8 cellular contexts compared by ENCODE assay signal in the genomic region with DNA sequence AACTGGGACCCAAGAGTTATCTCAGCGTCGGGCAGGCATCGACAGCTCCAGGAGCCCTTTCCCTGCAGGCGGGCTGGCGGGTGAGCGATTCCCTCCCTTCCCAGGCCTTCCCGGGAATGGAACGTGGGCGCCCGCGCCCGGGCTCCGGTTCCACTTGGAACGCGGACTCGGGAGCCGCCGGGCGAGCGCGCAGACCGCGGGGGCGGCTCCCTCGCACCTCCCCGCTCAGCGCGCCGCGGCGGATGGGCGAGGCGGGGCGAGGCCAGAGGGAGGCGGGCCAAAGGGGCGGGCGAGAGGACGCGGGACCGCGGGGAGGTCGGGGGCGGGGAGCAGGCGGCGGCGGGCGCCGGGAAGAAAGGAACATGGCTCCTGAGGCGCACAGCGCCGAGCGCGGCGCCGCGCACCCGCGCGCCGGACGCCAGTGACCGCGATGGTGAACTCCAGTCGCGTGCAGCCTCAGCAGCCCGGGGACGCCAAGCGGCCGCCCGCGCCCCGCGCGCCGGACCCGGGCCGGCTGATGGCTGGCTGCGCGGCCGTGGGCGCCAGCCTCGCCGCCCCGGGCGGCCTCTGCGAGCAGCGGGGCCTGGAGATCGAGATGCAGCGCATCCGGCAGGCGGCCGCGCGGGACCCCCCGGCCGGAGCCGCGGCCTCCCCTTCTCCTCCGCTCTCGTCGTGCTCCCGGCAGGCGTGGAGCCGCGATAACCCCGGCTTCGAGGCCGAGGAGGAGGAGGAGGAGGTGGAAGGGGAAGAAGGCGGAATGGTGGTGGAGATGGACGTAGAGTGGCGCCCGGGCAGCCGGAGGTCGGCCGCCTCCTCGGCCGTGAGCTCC. TPM values are rescaled to one million over a fixed set of nuclear protein-coding genes. Genes with fewer than 3 reads are reported as not detected.
DNase-seq lines count a peak whose midpoint lies in the region; FAIRE-seq and TF ChIP-seq lines count a peak whose summit lies in the region.

PKD2 (plus strand) TSS at position 332 of the 829 bp plus-strand sequence; CDS start at position 431, 99 bp downstream.

- intact Hi-C loops in stomach (cut with DNase I; ENCODE audit: low total_unique reads): no loop called here

- no peak for TF ChIP-seq RAD21 in neural cell (conservative IDR thresholded peaks at IDR 0.05)

- H3F3A ChIP-seq in neural cell (ENCODE audit: insufficient read depth, low read length, poor library complexity, severe bottlenecking): no peaks in the 10 kb centered on the region

- H3K27me3 ChIP-seq in neural cell (ENCODE audit: insufficient read depth, low read depth, low read length): no peaks in the 10 kb centered on the region
- H3K27me3 ChIP-seq in stomach: no peaks in the 10 kb centered on the region

- H3K4me1 ChIP-seq in stomach: peaks cover 6 to 61% (median 35%) of the 10 kb centered on the region in 4 donors

- H3K4me3 ChIP-seq in neural cell (ENCODE audit: low read length) (peak within 1 kb of the TSS; percentile 70), stomach (peak within 1 kb of the TSS; percentile 65 to 99 (median 92))

- no peak within 1 kb of the TSS for H2AFZ ChIP-seq in neural cell (ENCODE audit: low read depth, low read length)

- H3K27ac ChIP-seq in RWPE1: peak within 1 kb of the TSS; percentile 81
- H3K27ac ChIP-seq in neural cell (ENCODE audit: low read length): peak within 1 kb of the TSS; percentile 71
- H3K27ac ChIP-seq in stomach: peak within 1 kb of the TSS; percentile 80 to 94 (median 81)

- TF ChIP-seq EP300 in neural cell (conservative IDR thresholded peaks at IDR 0.05; ENCODE audit: poor library complexity, severe bottlenecking) (no peak), stomach (IDR thresholded peaks at IDR 0.05) (no peak)

- DNase-seq in D721Med (ENCODE audit: insufficient read length, low spot score) (peak; percentile 56), GM20000 (ENCODE audit: low spot score) (peak; percentile 96), HT-29 (ENCODE audit: low spot score) (peak; percentile 67), RWPE1 (ENCODE audit: low spot score) (peak; percentile 76), fibroblast of the conjunctiva (ENCODE audit: low read depth) (peak; percentile 26), stomach (peak; percentile 82)
- peak; percentile 68 for DNase-seq in activated effector memory CD4-positive, alpha-beta T cell treated with Interleukin-2 at 50 U/mL for 16 hours

- POLR2A ChIA-PET in RWPE1 (lab: Yijun Ruan, JAX; ENCODE audit: low non-redundant PET): no interaction called here

- no peaks in the 10 kb centered on the region for H4K20me1 ChIP-seq in neural cell (ENCODE audit: insufficient read depth)

- H3K9ac ChIP-seq in neural cell (ENCODE audit: low read length): peak within 1 kb of the TSS; percentile 91

- H3K79me2 ChIP-seq in neural cell (replicated peaks; ENCODE audit: insufficient read depth, low read length): peaks cover 43% of the 10 kb centered on the region

- 0 to 1% (median 1%) methylated on average over 29 to 117 of the region's 117 CpGs for WGBS in stomach, 5 donors

- H3K9me2 ChIP-seq in neural cell (ENCODE audit: insufficient read depth, low read length): no peaks in the 10 kb centered on the region

- peak within 1 kb of the TSS; percentile 91 for H3K4me2 ChIP-seq in neural cell (ENCODE audit: low read length)

- no peaks in the 10 kb centered on the region for H3K36me3 ChIP-seq in neural cell (ENCODE audit: insufficient read depth, low read length)
- H3K36me3 ChIP-seq in stomach: no peaks in the 10 kb centered on the region

- no peak for TF ChIP-seq POLR2A in stomach (IDR thresholded peaks at IDR 0.05)

- H3K9me3 ChIP-seq in neural cell (ENCODE audit: low read length): no peaks in the 10 kb centered on the region
- no peaks in the 10 kb centered on the region for H3K9me3 ChIP-seq in stomach

- CTCF ChIA-PET in RWPE1 (lab: Yijun Ruan, JAX): interaction anchor here (0.6 kb wide), 1 partner anchor 50 kb away, joined by 3 read pairs; no protein-coding TSS in a partner anchor

- TF ChIP-seq CTCF in D721Med (IDR thresholded peaks at IDR 0.05; ENCODE audit: insufficient read depth, missing control alignments) (no peak), GM20000 (IDR thresholded peaks at IDR 0.05; ENCODE audit: extremely low read depth, missing control alignments) (no peak), RWPE1 (conservative IDR thresholded peaks at IDR 0.05; ENCODE audit: low read depth) (no peak), neural cell (IDR thresholded peaks at IDR 0.05; ENCODE audit: poor library complexity, severe bottlenecking) (no peak), stomach (IDR thresholded peaks at IDR 0.05) (no peak)

- FAIRE-seq in D721Med (lab: Jason Lieb, UNC): no peak

TF ChIP-seq in neural cell, 6 proteins besides CTCF, POLR2A, EP300 and RAD21:
- TF ChIP-seq POLR2AphosphoS5 (IDR thresholded peaks at IDR 0.05) (peak; percentile 76), EZH2 (IDR thresholded peaks at IDR 0.05; ENCODE audit: borderline replicate concordance, insufficient read depth, low read length, poor library complexity, severe bottlenecking) (no peak), TAF1 (IDR thresholded peaks at IDR 0.05; ENCODE audit: low read depth) (no peak), MXI1 (conservative IDR thresholded peaks at IDR 0.05; ENCODE audit: poor library complexity, severe bottlenecking) (peak; percentile 35)
- TF ChIP-seq, protein P1, sequence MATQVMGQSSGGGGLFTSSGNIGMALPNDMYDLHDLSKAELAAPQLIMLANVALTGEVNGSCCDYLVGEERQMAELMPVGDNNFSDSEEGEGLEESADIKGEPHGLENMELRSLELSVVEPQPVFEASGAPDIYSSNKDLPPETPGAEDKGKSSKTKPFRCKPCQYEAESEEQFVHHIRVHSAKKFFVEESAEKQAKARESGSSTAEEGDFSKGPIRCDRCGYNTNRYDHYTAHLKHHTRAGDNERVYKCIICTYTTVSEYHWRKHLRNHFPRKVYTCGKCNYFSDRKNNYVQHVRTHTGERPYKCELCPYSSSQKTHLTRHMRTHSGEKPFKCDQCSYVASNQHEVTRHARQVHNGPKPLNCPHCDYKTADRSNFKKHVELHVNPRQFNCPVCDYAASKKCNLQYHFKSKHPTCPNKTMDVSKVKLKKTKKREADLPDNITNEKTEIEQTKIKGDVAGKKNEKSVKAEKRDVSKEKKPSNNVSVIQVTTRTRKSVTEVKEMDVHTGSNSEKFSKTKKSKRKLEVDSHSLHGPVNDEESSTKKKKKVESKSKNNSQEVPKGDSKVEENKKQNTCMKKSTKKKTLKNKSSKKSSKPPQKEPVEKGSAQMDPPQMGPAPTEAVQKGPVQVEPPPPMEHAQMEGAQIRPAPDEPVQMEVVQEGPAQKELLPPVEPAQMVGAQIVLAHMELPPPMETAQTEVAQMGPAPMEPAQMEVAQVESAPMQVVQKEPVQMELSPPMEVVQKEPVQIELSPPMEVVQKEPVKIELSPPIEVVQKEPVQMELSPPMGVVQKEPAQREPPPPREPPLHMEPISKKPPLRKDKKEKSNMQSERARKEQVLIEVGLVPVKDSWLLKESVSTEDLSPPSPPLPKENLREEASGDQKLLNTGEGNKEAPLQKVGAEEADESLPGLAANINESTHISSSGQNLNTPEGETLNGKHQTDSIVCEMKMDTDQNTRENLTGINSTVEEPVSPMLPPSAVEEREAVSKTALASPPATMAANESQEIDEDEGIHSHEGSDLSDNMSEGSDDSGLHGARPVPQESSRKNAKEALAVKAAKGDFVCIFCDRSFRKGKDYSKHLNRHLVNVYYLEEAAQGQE (IDR thresholded peaks at IDR 0.05; ENCODE audit: borderline replicate concordance): peak; percentile 81

RNA-seq across cellular contexts. Expression of gene PKD2, which starts in this region (rescaled TPM):
- 4.4 and 7.8 TPM in 2 replicates for total RNA-seq in HT-29 (2014; rRNA removed; shearing (Covaris generic))
- polyA plus RNA-seq in neural cell (49.0 and 54.8 TPM in 2 replicates), stomach (1 to 10 TPM; 4.0 to 7.7 (median 6.7) TPM)
- polyA minus RNA-seq in neural cell: 49.9 and 59.4 TPM in 2 replicates
- 100 to 1,000 TPM in 2 of 5 donors, 10 to 100 TPM in 3; 26.4 to 209 (median 64.3) TPM for total RNA-seq in stomach

Comparison
In these comparisons a context has a peak if more than half of its experiments do, and no peak if none do; other contexts are left out.
1. Peak in every context shown above with its lines: DNase-seq, H3K4me3 ChIP-seq and H3K27ac ChIP-seq.
2. DNase-seq: peak in every context shown above with its lines; median percentile 96 in GM20000; 82 in stomach; 76 in RWPE1; 68 in activated effector memory CD4-positive, alpha-beta T cell treated with Interleukin-2 at 50 U/mL for 16 hours; 67 in HT-29; 56 in D721Med; 26 in fibroblast of the conjunctiva.